ENCODE assay signal across 27 cellular contexts in the genomic region with DNA sequence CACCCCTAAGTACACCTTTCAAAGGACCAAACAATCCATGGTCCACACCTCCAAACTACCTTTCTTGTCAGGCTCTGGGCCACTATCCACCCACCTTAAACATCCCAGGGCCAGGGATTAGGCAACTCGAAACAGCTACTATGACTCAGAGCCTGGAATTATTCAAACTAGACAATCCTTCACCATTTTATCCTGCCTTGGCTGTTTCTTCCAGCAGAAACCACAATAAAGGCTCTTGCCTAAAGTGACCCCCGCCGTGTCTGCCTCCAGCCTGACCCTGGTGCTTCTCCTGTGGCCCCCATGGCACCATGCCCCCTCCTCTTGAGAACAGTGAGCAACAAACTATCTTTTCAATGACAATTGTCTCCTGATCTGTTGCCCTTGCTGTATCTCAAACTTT.
DNase-seq lines count a peak whose midpoint lies in the region; ATAC-seq, FAIRE-seq and TF ChIP-seq lines count a peak whose summit lies in the region.
"Had no signal": no experiment of that assay in that cellular context is flagged by ENCODE, and none has a peak within 500 bp of the region (broad histone marks: within the 10 kb centered on the region; RNA-seq: fewer than 3 reads in every experiment).

No MANE protein-coding gene starts in this region.

- H3K9me3 Mint-ChIP-seq in astrocyte (ENCODE audit: unreplicated experiment) (no peaks in the 10 kb centered on the region), immature natural killer cell (peaks cover 0 to 13% (median 2%) of the 10 kb centered on the region in 6 donors)
- H3K9me3 Mint-ChIP-seq: activated CD4-positive, alpha-beta memory T cell treated with anti-CD3 and anti-CD28 coated beads, Interleukin-2, amount 10 ng/mL, durations not matched to agents 7 days and 5 days; activated naive CD8-positive, alpha-beta T cell treated with anti-CD3 and anti-CD28 coated beads for 36 hours; memory B cell had no signal

- H3K27ac ChIP-seq in left ventricle myocardium inferior (replicated peaks) (no peak overlapping the region), astrocyte (ENCODE audit: low read depth, low read length) (no peak overlapping the region)
- H3K27ac ChIP-seq: brain microvascular endothelial cell, colonic mucosa, esophagus muscularis mucosa had no signal

- H3K4me1 ChIP-seq in left ventricle myocardium inferior, result peaks cover 15% of the 10 kb centered on the region
- H3K4me1 ChIP-seq in astrocyte (ENCODE audit: insufficient read depth, low read length), result peaks cover 15% of the 10 kb centered on the region
- H3K4me1 ChIP-seq: colonic mucosa had no signal

- no peak for TF ChIP-seq CTCF in left ventricle myocardium inferior (IDR thresholded peaks at IDR 0.05; ENCODE audit: borderline replicate concordance)
- no peak for TF ChIP-seq CTCF in astrocyte (IDR thresholded peaks at IDR 0.05; ENCODE audit: insufficient read depth, low read depth, low read length)
- TF ChIP-seq CTCF in fibroblast of villous mesenchyme (IDR thresholded peaks at IDR 0.05; ENCODE audit: insufficient read depth, low read depth, low read length), result no peak

- H3K4me1 Mint-ChIP-seq in astrocyte (ENCODE audit: low read depth, unreplicated experiment), result peaks cover 19% of the 10 kb centered on the region
- H3K4me1 Mint-ChIP-seq in immature natural killer cell, result no peaks in the 10 kb centered on the region
- H3K4me1 Mint-ChIP-seq: activated CD4-positive, alpha-beta memory T cell treated with anti-CD3 and anti-CD28 coated beads, Interleukin-2, amount 10 ng/mL, durations not matched to agents 7 days and 5 days; activated naive CD8-positive, alpha-beta T cell treated with anti-CD3 and anti-CD28 coated beads for 36 hours; memory B cell had no signal

- no peak overlapping the region for H3K9ac ChIP-seq in astrocyte (ENCODE audit: low read length)

- H3K9me3 ChIP-seq in left ventricle myocardium inferior (replicated peaks) (no peaks in the 10 kb centered on the region), astrocyte (ENCODE audit: insufficient read depth, low read depth, low read length) (no peaks in the 10 kb centered on the region)
- H3K9me3 ChIP-seq: colonic mucosa, esophagus muscularis mucosa had no signal

- no peak overlapping the region for H3K4me3 ChIP-seq in left ventricle myocardium inferior
- no peak overlapping the region for H3K4me3 ChIP-seq in astrocyte (ENCODE audit: insufficient read depth, low read depth, low read length)
- no peak overlapping the region for H3K4me3 ChIP-seq in fibroblast of villous mesenchyme (ENCODE audit: low read depth, low read length)
- H3K4me3 ChIP-seq: colonic mucosa, esophagus muscularis mucosa had no signal

- H3K36me3 ChIP-seq in left ventricle myocardium inferior (no peaks in the 10 kb centered on the region), astrocyte (ENCODE audit: insufficient read depth, low read length) (no peaks in the 10 kb centered on the region)
- H3K36me3 ChIP-seq: brain microvascular endothelial cell, colonic mucosa, esophagus muscularis mucosa had no signal

- FAIRE-seq in astrocyte (lab: Jason Lieb, UNC), result no peak
- FAIRE-seq in urothelium cell line (lab: Jason Lieb, UNC), result no peak
- FAIRE-seq: GM18507 had no signal

- peak overlapping the region; percentile 8 for H2AFZ ChIP-seq in astrocyte (ENCODE audit: low read depth, low read length)

- no peaks in the 10 kb centered on the region for H4K20me1 ChIP-seq in astrocyte (ENCODE audit: insufficient read depth, low read length)

- H3K79me2 ChIP-seq in astrocyte (ENCODE audit: insufficient read depth, low read length), result no peaks in the 10 kb centered on the region

- H3K27me3 Mint-ChIP-seq in astrocyte (ENCODE audit: low read depth, unreplicated experiment) (no peaks in the 10 kb centered on the region), immature natural killer cell (ENCODE audit: low read depth in 3 of 3) (no peaks in the 10 kb centered on the region)
- H3K27me3 Mint-ChIP-seq: activated CD4-positive, alpha-beta memory T cell treated with anti-CD3 and anti-CD28 coated beads, Interleukin-2, amount 10 ng/mL, durations not matched to agents 7 days and 5 days; memory B cell had no signal

- H3K36me3 Mint-ChIP-seq in astrocyte (ENCODE audit: low read depth, unreplicated experiment) (no peaks in the 10 kb centered on the region), immature natural killer cell (no peaks in the 10 kb centered on the region)
- H3K36me3 Mint-ChIP-seq: activated naive CD8-positive, alpha-beta T cell treated with anti-CD3 and anti-CD28 coated beads for 36 hours; CD8-positive, alpha-beta T cell; memory B cell had no signal

- H3K27me3 ChIP-seq in left ventricle myocardium inferior (ENCODE audit: low read depth) (no peaks in the 10 kb centered on the region), astrocyte (ENCODE audit: insufficient read depth, low read length) (no peaks in the 10 kb centered on the region)
- H3K27me3 ChIP-seq: brain microvascular endothelial cell, colonic mucosa, esophagus muscularis mucosa had no signal

- ATAC-seq in Right ventricle myocardium inferior, result no peak
- ATAC-seq: activated CD4-positive, CD25-positive, alpha-beta regulatory T cell treated with anti-CD3 and anti-CD28 coated beads, Interleukin-2, amount 50 U/mL, for 24 hours; CD8-positive, alpha-beta T cell had no signal

- intact Hi-C loops in Right ventricle myocardium inferior (cut with DNase I) (no loop called here), left ventricle myocardium inferior (cut with micrococcal nuclease) (no loop called here)

- peak overlapping the region; percentile 18 for H3K4me2 ChIP-seq in astrocyte (ENCODE audit: low read length)

- no peak overlapping the region for H3K27ac Mint-ChIP-seq in astrocyte (ENCODE audit: unreplicated experiment)
- H3K27ac Mint-ChIP-seq in immature natural killer cell, result no peak overlapping the region
- H3K27ac Mint-ChIP-seq: activated CD4-positive, alpha-beta memory T cell treated with anti-CD3 and anti-CD28 coated beads, Interleukin-2, amount 10 ng/mL, durations not matched to agents 7 days and 5 days; activated naive CD8-positive, alpha-beta T cell treated with anti-CD3 and anti-CD28 coated beads for 36 hours; CD8-positive, alpha-beta T cell; memory B cell had no signal

- peak; percentile 54 for DNase-seq in Right ventricle myocardium inferior (ENCODE audit: missing footprints)
- DNase-seq in left ventricle myocardium inferior, result no peak
- DNase-seq in astrocyte (ENCODE audit: low read depth), result peak; percentile 62
- peak; percentile 17 for DNase-seq in fibroblast of villous mesenchyme (ENCODE audit: low read depth)
- peak; percentile 28 for DNase-seq in urothelium cell line (ENCODE audit: low spot score)
- no peak for DNase-seq in HUDEP-2 (lab: John Stamatoyannopoulos, UW; ENCODE audit: unreplicated experiment in 76 of 76)
- no peak for DNase-seq in NCI-H446 treated with DMSO at 0.1 percent for 48 hours (lab: John Stamatoyannopoulos, UW)
- no peak for DNase-seq in immature natural killer cell
- DNase-seq: 8988T; activated CD4-positive, alpha-beta memory T cell treated with anti-CD3 and anti-CD28 coated beads, Interleukin-2, amount 10 ng/mL, durations not matched to agents 7 days and 5 days; activated effector memory CD4-positive, alpha-beta T cell treated with Interleukin-2 at 50 U/mL for 16 hours; activated naive CD8-positive, alpha-beta T cell treated with anti-CD3 and anti-CD28 coated beads for 36 hours; brain microvascular endothelial cell; CD8-positive, alpha-beta T cell; colonic mucosa; effector memory CD4-positive, alpha-beta T cell; GF-D8; NCI-H1105 treated with DMSO at 0.1 percent for 48 hours; NCI-H2029 treated with DMSO at 0.1 percent for 48 hours; occipital lobe; OCI-M1; retina; SHP77 treated with DMSO at 0.1 percent for 48 hours had no signal

- H3K4me3 Mint-ChIP-seq in astrocyte (ENCODE audit: unreplicated experiment), result peak overlapping the region; percentile 27
- H3K4me3 Mint-ChIP-seq in immature natural killer cell, result no peak overlapping the region
- H3K4me3 Mint-ChIP-seq: activated CD4-positive, alpha-beta memory T cell treated with anti-CD3 and anti-CD28 coated beads, Interleukin-2, amount 10 ng/mL, durations not matched to agents 7 days and 5 days; activated naive CD8-positive, alpha-beta T cell treated with anti-CD3 and anti-CD28 coated beads for 36 hours; CD8-positive, alpha-beta T cell; memory B cell had no signal

Comparison
In these comparisons a context has a peak if more than half of its experiments do, and no peak if none do; other contexts are left out.
1. DNase-seq: peak in Right ventricle myocardium inferior (single experiment), astrocyte (single experiment), fibroblast of villous mesenchyme (single experiment) and urothelium cell line (single experiment); none in left ventricle myocardium inferior (single experiment), HUDEP-2 (0 of 76), NCI-H446 treated with DMSO at 0.1 percent for 48 hours (single experiment) and immature natural killer cell (0 of 3).